8 cellular contexts compared by ENCODE assay signal in the genomic region with DNA sequence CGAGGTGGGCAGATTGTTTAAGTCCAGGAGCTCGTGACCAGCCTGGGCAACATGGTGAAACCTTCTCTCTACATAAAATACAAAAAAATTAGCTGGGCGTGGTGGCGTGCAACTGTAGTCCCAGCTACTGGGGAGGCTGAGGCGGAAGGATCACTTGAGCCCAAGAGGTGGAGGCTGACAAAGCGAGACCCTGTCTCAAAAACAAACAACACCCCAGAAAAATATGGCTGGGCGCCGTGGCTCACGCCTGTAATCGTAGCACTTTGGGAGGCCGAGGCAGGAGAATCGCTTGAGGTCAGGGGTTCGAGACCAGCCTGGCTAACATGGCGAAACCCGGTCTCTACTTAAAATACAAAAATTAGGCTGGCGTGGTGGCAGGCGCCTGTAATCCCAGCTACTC. TPM values are rescaled to one million over a fixed set of nuclear protein-coding genes. Genes with fewer than 3 reads are reported as not detected.
DNase-seq lines count a peak whose midpoint lies in the region; ATAC-seq and TF ChIP-seq lines count a peak whose summit lies in the region.

No MANE protein-coding gene starts in this region.

- no peaks in the 10 kb centered on the region for H3K9me3 Mint-ChIP-seq in activated CD4-positive, alpha-beta T cell treated with anti-CD3 and anti-CD28 coated beads, Interleukin-2, amount 10 ng/mL, durations not matched to agents 24 days and 14 days
- H3K9me3 Mint-ChIP-seq in stimulated activated naive CD8-positive, alpha-beta T cell treated with anti-CD3 and anti-CD28 coated beads, Interleukin-15, amount 100 ng/mL, for 72 hours: no peaks in the 10 kb centered on the region

- H3K27ac Mint-ChIP-seq in activated CD4-positive, alpha-beta T cell treated with anti-CD3 and anti-CD28 coated beads, Interleukin-2, amount 10 ng/mL, durations not matched to agents 24 days and 14 days: peak overlapping the region; percentile 98
- peak overlapping the region in 1 of 2 donors; percentile 89 for H3K27ac Mint-ChIP-seq in stimulated activated naive CD8-positive, alpha-beta T cell treated with anti-CD3 and anti-CD28 coated beads, Interleukin-15, amount 100 ng/mL, for 72 hours

- no peak for DNase-seq in activated CD4-positive, alpha-beta T cell treated with anti-CD3 and anti-CD28 coated beads, Interleukin-2, amount 10 ng/mL, durations not matched to agents 24 days and 14 days
- no peak for DNase-seq in activated CD4-positive, alpha-beta T cell treated with anti-CD3 and anti-CD28 coated beads for 48 hours
- DNase-seq in hepatocyte (ENCODE audit: low spot score) (no peak), NCI-H345 treated with DMSO at 0.1 percent for 48 hours (lab: John Stamatoyannopoulos, UW; ENCODE audit: unreplicated experiment) (no peak)
- DNase-seq in stimulated activated naive CD8-positive, alpha-beta T cell treated with anti-CD3 and anti-CD28 coated beads, Interleukin-15, amount 100 ng/mL, for 72 hours: no peak
- DNase-seq in effector memory CD4-positive, alpha-beta T cell: no peak

- no peaks in the 10 kb centered on the region for H3K27me3 Mint-ChIP-seq in activated CD4-positive, alpha-beta T cell treated with anti-CD3 and anti-CD28 coated beads, Interleukin-2, amount 10 ng/mL, durations not matched to agents 24 days and 14 days
- H3K27me3 Mint-ChIP-seq in stimulated activated naive CD8-positive, alpha-beta T cell treated with anti-CD3 and anti-CD28 coated beads, Interleukin-15, amount 100 ng/mL, for 72 hours: no peaks in the 10 kb centered on the region

- peak overlapping the region; percentile 95 for H3K4me3 Mint-ChIP-seq in activated CD4-positive, alpha-beta T cell treated with anti-CD3 and anti-CD28 coated beads, Interleukin-2, amount 10 ng/mL, durations not matched to agents 24 days and 14 days
- peak overlapping the region; percentile 90 to 98 for H3K4me3 Mint-ChIP-seq in stimulated activated naive CD8-positive, alpha-beta T cell treated with anti-CD3 and anti-CD28 coated beads, Interleukin-15, amount 100 ng/mL, for 72 hours

- intact Hi-C loops in activated CD4-positive, alpha-beta T cell treated with anti-CD3 and anti-CD28 coated beads, Interleukin-2, amount 10 ng/mL, durations not matched to agents 24 days and 14 days (cut with micrococcal nuclease): no loop called here

- TF ChIP-seq CTCF in WI38 (IDR thresholded peaks at IDR 0.05; ENCODE audit: low read depth, low read length): no peak
- no peak for TF ChIP-seq CTCF in hepatocyte (IDR thresholded peaks at IDR 0.05; ENCODE audit: poor library complexity)

- H3K4me2 ChIP-seq in hepatocyte: peak overlapping the region; percentile 85

- H3K4me1 Mint-ChIP-seq in activated CD4-positive, alpha-beta T cell treated with anti-CD3 and anti-CD28 coated beads, Interleukin-2, amount 10 ng/mL, durations not matched to agents 24 days and 14 days: peaks cover 39% of the 10 kb centered on the region
- H3K4me1 Mint-ChIP-seq in stimulated activated naive CD8-positive, alpha-beta T cell treated with anti-CD3 and anti-CD28 coated beads, Interleukin-15, amount 100 ng/mL, for 72 hours: peaks cover 56% of the 10 kb centered on the region

- whole genome bisulfite sequencing in hepatocyte (ENCODE audit: low lambda C conversion rate, missing lambda C conversion rate): 95% methylated on average over 17 of the region's 17 CpGs

- no peaks in the 10 kb centered on the region for H3K36me3 ChIP-seq in hepatocyte (replicated peaks; ENCODE audit: insufficient read depth, low read depth)
- peaks cover 5% of the 10 kb centered on the region for H3K36me3 ChIP-seq in effector memory CD4-positive, alpha-beta T cell (ENCODE audit: control insufficient read depth, insufficient read depth, low read length)

- H3K4me3 ChIP-seq in WI38 (ENCODE audit: low read depth, low read length): peak overlapping the region; percentile 68
- no peak overlapping the region for H3K4me3 ChIP-seq in hepatocyte
- no peak overlapping the region for H3K4me3 ChIP-seq in effector memory CD4-positive, alpha-beta T cell (ENCODE audit: insufficient read depth, low read depth, low read length, poor library complexity, severe bottlenecking)

- ATAC-seq in stimulated activated naive CD8-positive, alpha-beta T cell treated with anti-CD3 and anti-CD28 coated beads, Interleukin-15, amount 100 ng/mL, for 72 hours: no peak
- no peak for ATAC-seq in GM18909 (IDR thresholded peaks at IDR 0.05; ENCODE audit: poor library complexity, unreplicated experiment)

- peaks cover 9% of the 10 kb centered on the region for H4K20me1 ChIP-seq in hepatocyte (ENCODE audit: insufficient read depth, poor library complexity, severe bottlenecking)

- peaks cover 17% of the 10 kb centered on the region for H3K4me1 ChIP-seq in hepatocyte (ENCODE audit: insufficient read depth)
- H3K4me1 ChIP-seq in effector memory CD4-positive, alpha-beta T cell (ENCODE audit: control insufficient read depth, insufficient read depth, low read length, poor library complexity, severe bottlenecking): peaks cover 26% of the 10 kb centered on the region

- H3K27ac ChIP-seq in hepatocyte: peak overlapping the region; percentile 100
- no peak overlapping the region for H3K27ac ChIP-seq in effector memory CD4-positive, alpha-beta T cell (ENCODE audit: insufficient read depth, low read length, poor library complexity, severe bottlenecking)

- H3K79me2 ChIP-seq in hepatocyte: peaks cover 9% of the 10 kb centered on the region

- no peak overlapping the region for H2AFZ ChIP-seq in hepatocyte

- H3K9me3 ChIP-seq in hepatocyte (ENCODE audit: low read depth): no peaks in the 10 kb centered on the region
- H3K9me3 ChIP-seq in effector memory CD4-positive, alpha-beta T cell (ENCODE audit: control insufficient read depth, low read length): no peaks in the 10 kb centered on the region

- H3K9me2 ChIP-seq in hepatocyte (replicated peaks; ENCODE audit: insufficient read depth): no peaks in the 10 kb centered on the region

- no peaks in the 10 kb centered on the region for H3K27me3 ChIP-seq in hepatocyte
- H3K27me3 ChIP-seq in effector memory CD4-positive, alpha-beta T cell (replicated peaks; ENCODE audit: control insufficient read depth, insufficient read depth, low read length, poor library complexity, severe bottlenecking): no peaks in the 10 kb centered on the region

- peaks cover 14% of the 10 kb centered on the region for H3K36me3 Mint-ChIP-seq in activated CD4-positive, alpha-beta T cell treated with anti-CD3 and anti-CD28 coated beads, Interleukin-2, amount 10 ng/mL, durations not matched to agents 24 days and 14 days (ENCODE audit: low read depth)

RNA-seq across cellular contexts. Expression of gene HNRNPL, which starts 3.4 kb away (rescaled TPM):
- total RNA-seq in activated CD4-positive, alpha-beta T cell treated with anti-CD3 and anti-CD28 coated beads, Interleukin-2, amount 10 ng/mL, durations not matched to agents 24 days and 14 days: 686 and 695 TPM in 2 replicates
- 154 and 209 TPM in 2 replicates for total RNA-seq in hepatocyte
- 169 and 184 TPM in 2 replicates for polyA plus RNA-seq in hepatocyte

RNA-seq across cellular contexts. Expression of gene ECH1, which starts 21.6 kb away (rescaled TPM):
- total RNA-seq in activated CD4-positive, alpha-beta T cell treated with anti-CD3 and anti-CD28 coated beads, Interleukin-2, amount 10 ng/mL, durations not matched to agents 24 days and 14 days: 129 and 130 TPM in 2 replicates
- total RNA-seq in hepatocyte: 125 and 133 TPM in 2 replicates
- 272 and 284 TPM in 2 replicates for polyA plus RNA-seq in hepatocyte

RNA-seq across cellular contexts. Expression of gene RINL, which starts 24.9 kb away (rescaled TPM):
- total RNA-seq in activated CD4-positive, alpha-beta T cell treated with anti-CD3 and anti-CD28 coated beads, Interleukin-2, amount 10 ng/mL, durations not matched to agents 24 days and 14 days: 62.7 and 68.9 TPM in 2 replicates
- total RNA-seq in hepatocyte: 3.9 and 5.6 TPM in 2 replicates
- 4.6 and 7.7 TPM in 2 replicates for polyA plus RNA-seq in hepatocyte

RNA-seq across cellular contexts. Expression of gene LGALS4, which starts 40.5 kb away (rescaled TPM):
- total RNA-seq in activated CD4-positive, alpha-beta T cell treated with anti-CD3 and anti-CD28 coated beads, Interleukin-2, amount 10 ng/mL, durations not matched to agents 24 days and 14 days: 1.3 and 1.7 TPM in 2 replicates
- total RNA-seq in hepatocyte: 147 and 148 TPM in 2 replicates
- 181 and 199 TPM in 2 replicates for polyA plus RNA-seq in hepatocyte

RNA-seq across cellular contexts. Expression of gene SIRT2, which starts 46.2 kb away (rescaled TPM):
- 23.6 and 30.1 TPM in 2 replicates for total RNA-seq in activated CD4-positive, alpha-beta T cell treated with anti-CD3 and anti-CD28 coated beads, Interleukin-2, amount 10 ng/mL, durations not matched to agents 24 days and 14 days
- 52.1 and 61.9 TPM in 2 replicates for total RNA-seq in hepatocyte
- polyA plus RNA-seq in hepatocyte: 75.9 and 78.7 TPM in 2 replicates
